17 cellular contexts compared by ENCODE assay signal in the genomic region with DNA sequence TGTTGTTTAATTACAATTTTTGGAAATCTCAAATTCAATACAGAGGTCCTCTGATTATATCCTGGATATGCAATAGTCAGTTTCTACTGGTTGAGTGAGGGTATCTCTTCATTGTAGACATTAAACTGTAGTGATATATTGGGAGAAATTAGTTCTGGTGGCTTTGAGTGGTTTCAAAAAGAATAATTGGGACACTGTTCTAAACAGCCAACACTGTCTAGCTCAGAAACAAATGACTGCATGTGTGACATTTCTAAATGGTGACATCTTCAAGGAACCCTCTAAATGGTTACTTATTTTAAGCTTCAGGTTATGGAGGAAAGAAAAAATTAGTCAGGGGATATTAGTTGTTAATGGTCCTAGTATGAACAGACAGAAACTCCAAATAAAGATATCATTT.
A peak's percentile ranks its signal among the peaks of the same experiment; 100 is the strongest.
DNase-seq lines count a peak whose midpoint lies in the region; ATAC-seq and TF ChIP-seq lines count a peak whose summit lies in the region.
"Had no signal": no experiment of that assay in that cellular context is flagged by ENCODE, and none has a peak within 500 bp of the region (broad histone marks: within the 10 kb centered on the region; RNA-seq: fewer than 3 reads in every experiment).

No MANE protein-coding gene starts in this region.

- peak; percentile 40 for DNase-seq in SK-MEL-5 (ENCODE audit: low read depth, low spot score)
- DNase-seq in globus pallidus (ENCODE audit: low spot score), result peak; percentile 29
- no peak for DNase-seq in GM13976 (ENCODE audit: low spot score)
- DNase-seq in cerebellar cortex (ENCODE audit: low spot score), result no peak
- DNase-seq: 8988T; CD4-positive, alpha-beta memory T cell; DMS153; DMS79; GDM1; GOT3; H7; HFFc6 had no signal

- peaks cover 12% of the 10 kb centered on the region for H3K4me1 ChIP-seq in mesodermal cell (ENCODE audit: control insufficient read depth, insufficient read depth, low read length, poor library complexity, severe bottlenecking)

- H3K36me3 ChIP-seq in mesodermal cell (ENCODE audit: control insufficient read depth, insufficient read depth, low read length), result peaks cover 8% of the 10 kb centered on the region
- H3K36me3 ChIP-seq: BLaER1 had no signal

- no peak overlapping the region for H3K4me3 ChIP-seq in mesodermal cell (ENCODE audit: extremely low read depth, insufficient read depth, low read length, poor library complexity, severe bottlenecking)
- H3K4me3 ChIP-seq: BLaER1 had no signal

- no peak for TF ChIP-seq CTCF in GM13976 (IDR thresholded peaks at IDR 0.05; ENCODE audit: borderline replicate concordance, control extremely low read depth, extremely low read depth, insufficient read depth, missing control alignments)

- in situ Hi-C loops in SK-MEL-5 (cut with HindIII; ENCODE audit: low pct_unique_long_range_greater_than_20kb, low sequenced_read_pairs) (no loop called here), GM13976 (cut with MboI; ENCODE audit: low sequenced_read_pairs, unreplicated experiment) (no loop called here)

- no peak for ATAC-seq in HG02798 (IDR thresholded peaks at IDR 0.05; ENCODE audit: poor library complexity, unreplicated experiment)
- ATAC-seq in activated CD4-positive, CD25-positive, alpha-beta regulatory T cell treated with anti-CD3 and anti-CD28 coated beads, Interleukin-2, amount 50 U/mL, for 24 hours, result no peak
- ATAC-seq: HCT116 had no signal

- peak overlapping the region; percentile 33 for H3K27ac ChIP-seq in mesodermal cell (ENCODE audit: low read depth, low read length, severe bottlenecking)
- H3K27ac ChIP-seq: BLaER1 had no signal

- no peaks in the 10 kb centered on the region for H3K9me3 ChIP-seq in mesodermal cell (ENCODE audit: control insufficient read depth, low read length)

Comparison
In these comparisons a context has a peak if more than half of its experiments do, and no peak if none do; other contexts are left out.
1. DNase-seq: peak in SK-MEL-5 (single experiment) and globus pallidus (single experiment); none in GM13976 (single experiment) and cerebellar cortex (single experiment).